ENCODE assay signal across 33 cellular contexts in genomic region chr1:61290525-61290924, GRCh38.
"Had no signal": no experiment of that assay in that cellular context is flagged by ENCODE, and none has a peak within 500 bp of the region (broad histone marks: within the 10 kb centered on the region; RNA-seq: fewer than 3 reads in every experiment).

No MANE protein-coding gene starts in this region.

- ATAC-seq: activated CD4-positive, alpha-beta T cell treated with anti-CD3 and anti-CD28 coated beads for 36 hours; activated CD8-positive, alpha-beta memory T cell treated with anti-CD3 and anti-CD28 coated beads, Interleukin-2, amount 10 ng/mL, durations not matched to agents 7 days and 5 days; activated CD8-positive, alpha-beta T cell treated with anti-CD3 and anti-CD28 coated beads, Interleukin-2, amount 10 ng/mL, durations not matched to agents 7 days and 5 days; activated naive CD8-positive, alpha-beta T cell treated with anti-CD3 and anti-CD28 coated beads, Interleukin-2, amount 50 U/mL, for 24 hours; body of pancreas; esophagus mucosa; T-helper 17 cell had no signal

- DNase-seq: activated CD4-positive, alpha-beta memory T cell treated with anti-CD3 and anti-CD28 coated beads for 36 hours; activated CD4-positive, alpha-beta T cell treated with anti-CD3 and anti-CD28 coated beads for 36 hours; activated CD4-positive, alpha-beta T cell treated with anti-CD3 and anti-CD28 coated beads, Interleukin-2, amount 10 ng/mL, durations not matched to agents 24 days and 14 days; activated CD4-positive, CD25-positive, alpha-beta regulatory T cell; activated CD4-positive, CD25-positive, alpha-beta regulatory T cell treated with anti-CD3 and anti-CD28 coated beads, Interleukin-2, amount 50 U/mL, for 72 hours; activated CD8-positive, alpha-beta memory T cell treated with anti-CD3 and anti-CD28 coated beads, Interleukin-2, amount 10 ng/mL, durations not matched to agents 7 days and 5 days; activated CD8-positive, alpha-beta memory T cell treated with anti-CD3 and anti-CD28 coated beads, Interleukin-2, amount 50 U/mL, for 4 hours; activated CD8-positive, alpha-beta T cell treated with anti-CD3 and anti-CD28 coated beads, Interleukin-2, amount 10 ng/mL, durations not matched to agents 7 days and 5 days; activated effector memory CD4-positive, alpha-beta T cell treated with anti-CD3 and anti-CD28 coated beads, Interleukin-2, amount 50 U/mL, for 16 hours; activated naive CD4-positive, alpha-beta T cell treated with anti-CD3 and anti-CD28 coated beads for 36 hours; activated naive CD8-positive, alpha-beta T cell treated with anti-CD3 and anti-CD28 coated beads for 36 hours; activated naive CD8-positive, alpha-beta T cell treated with anti-CD3 and anti-CD28 coated beads, Interleukin-2, amount 50 U/mL, for 24 hours; activated T-cell treated with anti-CD3 and anti-CD28 coated beads, Interleukin-2, amount 50 U/mL, for 1 hour; activated T-cell treated with anti-CD3 and anti-CD28 coated beads, Interleukin-2, amount 50 U/mL, for 48 hours; adrenal gland; amygdala; aorta; body of pancreas; caudate nucleus; cortex of kidney; dermis blood vessel endothelial cell; effector CD4-positive, alpha-beta T cell; foreskin fibroblast; head of caudate nucleus; T-helper 17 cell; T1000; WERI-Rb-1 had no signal

- H3K36me3 Mint-ChIP-seq: activated CD4-positive, alpha-beta memory T cell treated with anti-CD3 and anti-CD28 coated beads for 36 hours; activated CD8-positive, alpha-beta memory T cell treated with anti-CD3 and anti-CD28 coated beads, Interleukin-2, amount 10 ng/mL, durations not matched to agents 7 days and 5 days; activated naive CD4-positive, alpha-beta T cell treated with anti-CD3 and anti-CD28 coated beads, Interleukin-2, amount 50 U/mL, for 24 hours; activated naive CD8-positive, alpha-beta T cell treated with anti-CD3 and anti-CD28 coated beads for 36 hours had no signal

- H3K27me3 Mint-ChIP-seq: activated CD4-positive, alpha-beta memory T cell treated with anti-CD3 and anti-CD28 coated beads for 36 hours; activated CD8-positive, alpha-beta memory T cell treated with anti-CD3 and anti-CD28 coated beads, Interleukin-2, amount 10 ng/mL, durations not matched to agents 7 days and 5 days; activated naive CD4-positive, alpha-beta T cell treated with anti-CD3 and anti-CD28 coated beads, Interleukin-2, amount 50 U/mL, for 24 hours; activated naive CD8-positive, alpha-beta T cell treated with anti-CD3 and anti-CD28 coated beads for 36 hours had no signal

- H3K9me3 Mint-ChIP-seq: activated CD4-positive, alpha-beta memory T cell treated with anti-CD3 and anti-CD28 coated beads for 36 hours; activated CD4-positive, alpha-beta T cell treated with anti-CD3 and anti-CD28 coated beads, Interleukin-2, amount 10 ng/mL, durations not matched to agents 24 days and 14 days; activated naive CD4-positive, alpha-beta T cell treated with anti-CD3 and anti-CD28 coated beads for 36 hours; activated naive CD4-positive, alpha-beta T cell treated with anti-CD3 and anti-CD28 coated beads, Interleukin-2, amount 50 U/mL, for 24 hours; activated naive CD8-positive, alpha-beta T cell treated with anti-CD3 and anti-CD28 coated beads for 36 hours; activated naive CD8-positive, alpha-beta T cell treated with anti-CD3 and anti-CD28 coated beads, Interleukin-2, amount 50 U/mL, for 24 hours; activated T-helper 1 cell treated with anti-CD3 and anti-CD28 coated beads, Interleukin-12 subunit alpha, Interleukin-12 subunit beta, Interleukin-2, Interleukin-4 antibody, amounts not matched to agents 30 ng/mL and 10 ng/mL and 1 ng/mL, durations not matched to agents 14 hours and 24 hours and 36 hours; activated T-helper 2 cell treated with anti-CD3 and anti-CD28 coated beads, Interferon-gamma antibody, Interleukin-2, Interleukin-4, amounts not matched to agents 10 μg/mL and 5 μg/mL and 100 μg/mL, durations not matched to agents 14 hours and 24 hours and 36 hours; T-helper 2 cell treated with Interferon-gamma antibody and Interleukin-4, amounts not matched to agents 5 μg/mL and 100 μg/mL, for 36 hours had no signal

- FAIRE-seq: frontal cortex had no signal

- H3K4me3 Mint-ChIP-seq: activated CD4-positive, alpha-beta memory T cell treated with anti-CD3 and anti-CD28 coated beads for 36 hours; activated CD4-positive, alpha-beta T cell treated with anti-CD3 and anti-CD28 coated beads for 36 hours; activated CD4-positive, alpha-beta T cell treated with anti-CD3 and anti-CD28 coated beads, Interleukin-2, amount 10 ng/mL, durations not matched to agents 24 days and 14 days; activated CD8-positive, alpha-beta memory T cell treated with anti-CD3 and anti-CD28 coated beads, Interleukin-2, amount 10 ng/mL, durations not matched to agents 7 days and 5 days; activated CD8-positive, alpha-beta T cell treated with anti-CD3 and anti-CD28 coated beads, Interleukin-2, amount 10 ng/mL, durations not matched to agents 7 days and 5 days; activated naive CD4-positive, alpha-beta T cell treated with anti-CD3 and anti-CD28 coated beads for 36 hours; activated naive CD4-positive, alpha-beta T cell treated with anti-CD3 and anti-CD28 coated beads, Interleukin-2, amount 50 U/mL, for 24 hours; activated naive CD8-positive, alpha-beta T cell treated with anti-CD3 and anti-CD28 coated beads for 36 hours; activated naive CD8-positive, alpha-beta T cell treated with anti-CD3 and anti-CD28 coated beads, Interleukin-2, amount 50 U/mL, for 24 hours; activated T-helper 1 cell treated with anti-CD3 and anti-CD28 coated beads, Interleukin-12 subunit alpha, Interleukin-12 subunit beta, Interleukin-2, Interleukin-4 antibody, amounts not matched to agents 30 ng/mL and 10 ng/mL and 1 ng/mL, durations not matched to agents 14 hours and 24 hours and 36 hours; T-helper 17 cell; T-helper 2 cell treated with Interferon-gamma antibody and Interleukin-4, amounts not matched to agents 5 μg/mL and 100 μg/mL, for 36 hours had no signal

- H3K4me3 ChIP-seq: adrenal gland, body of pancreas had no signal

- H3K4me1 Mint-ChIP-seq: activated CD4-positive, alpha-beta T cell treated with anti-CD3 and anti-CD28 coated beads for 36 hours; activated naive CD4-positive, alpha-beta T cell treated with anti-CD3 and anti-CD28 coated beads, Interleukin-2, amount 50 U/mL, for 24 hours; activated naive CD8-positive, alpha-beta T cell treated with anti-CD3 and anti-CD28 coated beads for 36 hours; activated naive CD8-positive, alpha-beta T cell treated with anti-CD3 and anti-CD28 coated beads, Interleukin-2, amount 50 U/mL, for 24 hours; T-helper 17 cell had no signal

- H3K27me3 ChIP-seq: adrenal gland, body of pancreas had no signal

- H3K9me3 ChIP-seq: adrenal gland, body of pancreas had no signal

- H3K36me3 ChIP-seq: adrenal gland, WERI-Rb-1 had no signal

- H3K27ac Mint-ChIP-seq: activated CD4-positive, alpha-beta memory T cell treated with anti-CD3 and anti-CD28 coated beads for 36 hours; activated CD4-positive, alpha-beta T cell treated with anti-CD3 and anti-CD28 coated beads for 36 hours; activated CD4-positive, alpha-beta T cell treated with anti-CD3 and anti-CD28 coated beads, Interleukin-2, amount 10 ng/mL, durations not matched to agents 24 days and 14 days; activated CD8-positive, alpha-beta memory T cell treated with anti-CD3 and anti-CD28 coated beads, Interleukin-2, amount 10 ng/mL, durations not matched to agents 7 days and 5 days; activated CD8-positive, alpha-beta T cell treated with anti-CD3 and anti-CD28 coated beads, Interleukin-2, amount 10 ng/mL, durations not matched to agents 7 days and 5 days; activated naive CD4-positive, alpha-beta T cell treated with anti-CD3 and anti-CD28 coated beads for 36 hours; activated naive CD4-positive, alpha-beta T cell treated with anti-CD3 and anti-CD28 coated beads, Interleukin-2, amount 50 U/mL, for 24 hours; activated naive CD8-positive, alpha-beta T cell treated with anti-CD3 and anti-CD28 coated beads for 36 hours; activated naive CD8-positive, alpha-beta T cell treated with anti-CD3 and anti-CD28 coated beads, Interleukin-2, amount 50 U/mL, for 24 hours; activated T-helper 1 cell treated with anti-CD3 and anti-CD28 coated beads, Interleukin-12 subunit alpha, Interleukin-12 subunit beta, Interleukin-2, Interleukin-4 antibody, amounts not matched to agents 30 ng/mL and 10 ng/mL and 1 ng/mL, durations not matched to agents 14 hours and 24 hours and 36 hours; activated T-helper 2 cell treated with anti-CD3 and anti-CD28 coated beads, Interferon-gamma antibody, Interleukin-2, Interleukin-4, amounts not matched to agents 10 μg/mL and 5 μg/mL and 100 μg/mL, durations not matched to agents 14 hours and 24 hours and 36 hours; T-helper 17 cell; T-helper 2 cell treated with Interferon-gamma antibody and Interleukin-4, amounts not matched to agents 5 μg/mL and 100 μg/mL, for 36 hours had no signal

- H3K27ac ChIP-seq: adrenal gland, body of pancreas, WERI-Rb-1 had no signal
